Comparison of ENCODE assay signal across 21 cellular contexts in the genomic region with DNA sequence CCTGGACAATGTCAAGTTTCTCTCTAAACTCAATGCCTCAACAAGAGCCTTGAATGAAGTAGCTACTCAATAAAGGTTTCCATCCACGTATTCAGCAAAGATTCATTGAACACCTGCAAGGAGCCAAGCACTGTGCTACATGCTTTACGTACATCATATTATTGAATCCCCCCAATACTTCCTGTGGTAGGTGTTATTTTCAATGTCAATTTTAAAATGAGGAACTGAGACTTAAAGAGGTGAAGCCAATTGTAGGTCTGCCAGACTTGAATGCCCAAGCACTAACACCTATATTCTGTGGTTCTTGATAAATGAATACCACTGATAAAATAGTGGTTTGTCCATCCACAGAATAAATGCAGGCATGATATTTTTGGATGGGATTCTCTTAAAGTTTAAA.
DNase-seq lines count a peak whose midpoint lies in the region; ATAC-seq and TF ChIP-seq lines count a peak whose summit lies in the region.
"Had no signal": no experiment of that assay in that cellular context is flagged by ENCODE, and none has a peak within 500 bp of the region (broad histone marks: within the 10 kb centered on the region; RNA-seq: fewer than 3 reads in every experiment).

No MANE protein-coding gene starts in this region.

- intact Hi-C loops in MCF 10A (cut with micrococcal nuclease), result no loop called here

- H3K79me2 ChIP-seq in MM.1S (ENCODE audit: low read length), result no peaks in the 10 kb centered on the region

- H3K27me3 ChIP-seq in MM.1S (replicated peaks; ENCODE audit: insufficient read depth, low read length) (no peaks in the 10 kb centered on the region), gastroesophageal sphincter (peaks cover 9% of the 10 kb centered on the region)
- H3K27me3 ChIP-seq: BLaER1 treated with 17β-estradiol and CSF1 and Interleukin-3, amounts not matched to agents 10 nM and 100 nM had no signal

- H3K9ac ChIP-seq in MM.1S (ENCODE audit: low read length), result no peak overlapping the region
- H3K9ac ChIP-seq: BLaER1 treated with 17β-estradiol and CSF1 and Interleukin-3, amounts not matched to agents 10 nM and 100 nM had no signal

- TF ChIP-seq CTCF in GM12865 (IDR thresholded peaks at IDR 0.05; ENCODE audit: insufficient read depth, low read depth, low read length, missing control alignments), result no peak
- TF ChIP-seq CTCF in MM.1S (IDR thresholded peaks at IDR 0.05; ENCODE audit: low read length), result no peak
- no peak for TF ChIP-seq CTCF in MCF 10A (IDR thresholded peaks at IDR 0.05; ENCODE audit: unreplicated experiment)
- no peak for TF ChIP-seq CTCF in gastroesophageal sphincter (IDR thresholded peaks at IDR 0.05)

- H3K4me1 Mint-ChIP-seq in MCF 10A (ENCODE audit: insufficient read depth, unreplicated experiment), result no peaks in the 10 kb centered on the region
- H3K4me1 Mint-ChIP-seq: T-cell had no signal

- 0 out of 2 replicates have a peak, but pooled peaks cover 3% of the 10 kb centered on the region for H3K4me1 ChIP-seq in MM.1S (ENCODE audit: low read length)
- H3K4me1 ChIP-seq in gastroesophageal sphincter, result no peaks in the 10 kb centered on the region

- no peaks in the 10 kb centered on the region for H3K36me3 Mint-ChIP-seq in MCF 10A (ENCODE audit: insufficient read depth, unreplicated experiment)
- H3K36me3 Mint-ChIP-seq: T-cell had no signal

- DNase-seq in GM12865 (ENCODE audit: low read depth) (peak; percentile 9), MM.1S (peak; percentile 41), MCF 10A (ENCODE audit: unreplicated experiment) (no peak), ACHN (no peak), DMS114 treated with DMSO at 0.1 percent for 48 hours (lab: John Stamatoyannopoulos, UW; ENCODE audit: unreplicated experiment) (no peak)
- DNase-seq: 8988T, DMS 273 treated with DMSO at 0.1 percent for 48 hours, NCI-H1092 treated with DMSO at 0.1 percent for 48 hours, NCI-H1694, NCI-H2107, NCI-H345, NCI-H69, PC-9, T-cell had no signal

- WGBS in gastroesophageal sphincter (ENCODE audit: low coverage in 1 of 2), 2 donors, result 78 to 85% methylated on average over 2 of the region's 2 CpGs

- H3K27ac Mint-ChIP-seq in MCF 10A (ENCODE audit: low read depth, unreplicated experiment), result no peak overlapping the region
- H3K27ac Mint-ChIP-seq: T-cell had no signal

- no peaks in the 10 kb centered on the region for H3F3A ChIP-seq in MM.1S (ENCODE audit: insufficient read depth, low read length)

- H3K4me3 Mint-ChIP-seq in MCF 10A (ENCODE audit: unreplicated experiment), result no peak overlapping the region
- H3K4me3 Mint-ChIP-seq: T-cell had no signal

- no peaks in the 10 kb centered on the region for H3K9me3 ChIP-seq in MM.1S (replicated peaks; ENCODE audit: insufficient read depth, low read length)
- H3K9me3 ChIP-seq in gastroesophageal sphincter, result no peaks in the 10 kb centered on the region
- H3K9me3 ChIP-seq: BLaER1 treated with 17β-estradiol and CSF1 and Interleukin-3, amounts not matched to agents 10 nM and 100 nM had no signal

- H3K9me3 Mint-ChIP-seq in MCF 10A (ENCODE audit: unreplicated experiment), result peaks cover 27% of the 10 kb centered on the region
- H3K9me3 Mint-ChIP-seq: T-cell had no signal

- H3K36me3 ChIP-seq in MM.1S (replicated peaks; ENCODE audit: insufficient read depth, low read length) (no peaks in the 10 kb centered on the region), gastroesophageal sphincter (no peaks in the 10 kb centered on the region)
- H3K36me3 ChIP-seq: BLaER1 treated with 17β-estradiol and CSF1 and Interleukin-3, amounts not matched to agents 10 nM and 100 nM had no signal

- no peak for TF ChIP-seq POLR2A in gastroesophageal sphincter (IDR thresholded peaks at IDR 0.05)

- no peak overlapping the region; the same call in 1 of the 2 replicates for H3K27ac ChIP-seq in MM.1S (ENCODE audit: low read length)
- H3K27ac ChIP-seq in gastroesophageal sphincter, result no peak overlapping the region
- H3K27ac ChIP-seq: BLaER1 treated with 17β-estradiol and CSF1 and Interleukin-3, amounts not matched to agents 10 nM and 100 nM; PC-9; SK-N-MC had no signal

- POLR2A ChIA-PET in MCF 10A (lab: Yijun Ruan, JAX), result interaction anchor here (0.7 kb wide), 1 partner anchor 15 kb away, joined by 3 read pairs; no protein-coding TSS in a partner anchor

- no peaks in the 10 kb centered on the region for H3K9me2 ChIP-seq in MM.1S (replicated peaks; ENCODE audit: insufficient read depth, low read length)

- in situ Hi-C loops in ACHN (cut with HindIII; ENCODE audit: low pct_ligation_motif_present, low pct_unique_long_range_greater_than_20kb, low sequenced_read_pairs), result no loop called here

- H3K27me3 Mint-ChIP-seq in MCF 10A (ENCODE audit: insufficient read depth, unreplicated experiment), result peaks cover 29% of the 10 kb centered on the region

- H3K4me3 ChIP-seq in GM12865 (ENCODE audit: low read depth, low read length) (no peak overlapping the region), MM.1S (ENCODE audit: low read length) (no peak overlapping the region), gastroesophageal sphincter (no peak overlapping the region)
- H3K4me3 ChIP-seq: BLaER1 treated with 17β-estradiol and CSF1 and Interleukin-3, amounts not matched to agents 10 nM and 100 nM; K562; PC-9; SK-N-MC had no signal

- no peak overlapping the region for H3K4me2 ChIP-seq in MM.1S (ENCODE audit: low read depth, low read length)
- H3K4me2 ChIP-seq: PC-9 had no signal

- CTCF ChIA-PET in MCF 10A (lab: Yijun Ruan, JAX), result no interaction called here

- BruUV-seq in MCF 10A (replicated peaks; lab: Mats Ljungman, UMichigan), result no TSS peak

- no peak overlapping the region for H2AFZ ChIP-seq in MM.1S (ENCODE audit: low read length)
- H2AFZ ChIP-seq: PC-9 had no signal

- ATAC-seq in GM21367 (IDR thresholded peaks at IDR 0.05; ENCODE audit: unreplicated experiment) (peak; percentile 71), HG02678 (IDR thresholded peaks at IDR 0.05; ENCODE audit: unreplicated experiment) (peak; percentile 44), gastroesophageal sphincter (no peak)
- ATAC-seq: K562, Right ventricle myocardium inferior, T-cell had no signal

- no peaks in the 10 kb centered on the region for H4K20me1 ChIP-seq in MM.1S (ENCODE audit: insufficient read depth, low read length)
- H4K20me1 ChIP-seq: BLaER1 treated with 17β-estradiol and CSF1 and Interleukin-3, amounts not matched to agents 10 nM and 100 nM had no signal

- no peak for TF ChIP-seq EP300 in gastroesophageal sphincter (IDR thresholded peaks at IDR 0.05)

Comparison
In these comparisons a context has a peak if more than half of its experiments do, and no peak if none do; other contexts are left out.
1. DNase-seq: peak in GM12865 (single experiment) and MM.1S (single experiment); none in MCF 10A (single experiment), ACHN (single experiment) and DMS114 treated with DMSO at 0.1 percent for 48 hours (single experiment).